ENCODE assay signal across 25 cellular contexts in the genomic region with DNA sequence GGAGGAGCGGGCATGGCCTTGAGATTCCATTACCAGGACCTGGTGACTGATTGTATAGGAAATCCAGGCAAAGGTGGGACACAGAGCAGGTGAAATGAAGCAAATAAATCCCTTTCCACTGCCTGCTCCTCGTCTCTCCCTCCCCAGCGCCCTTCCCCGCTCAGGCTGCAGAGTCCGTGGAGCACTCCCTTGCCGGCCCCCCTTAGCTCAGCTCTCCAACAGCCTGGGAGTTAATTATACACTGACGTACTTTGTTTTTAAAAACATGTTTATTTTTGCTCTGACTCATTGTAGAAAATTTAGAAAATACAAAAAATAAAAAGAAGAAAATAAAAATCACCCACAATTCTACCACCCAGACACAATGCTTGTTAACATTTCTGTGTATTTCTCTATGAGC.
DNase-seq lines count a peak whose midpoint lies in the region; ATAC-seq and TF ChIP-seq lines count a peak whose summit lies in the region.
"Had no signal": no experiment of that assay in that cellular context is flagged by ENCODE, and none has a peak within 500 bp of the region (broad histone marks: within the 10 kb centered on the region; RNA-seq: fewer than 3 reads in every experiment).

No MANE protein-coding gene starts in this region.

- no peak for TF ChIP-seq POLR2A in spleen (IDR thresholded peaks at IDR 0.05)

- 74 to 87% (median 85%) methylated on average over 7 of the region's 7 CpGs for WGBS in spleen, 5 donors

- CTCF ChIA-PET in HEK293 (lab: Yijun Ruan, JAX) (interaction anchor here (0.5 to 1.1 kb wide), 6 partner anchors 18 to 219 kb away, joined by 3 to 5 read pairs (median 3); no protein-coding TSS in a partner anchor), WTC11 (lab: Charles Lee) (interaction anchor here (0.6 to 1.2 kb wide), 3 partner anchors 19 to 120 kb away, joined by 3 to 4 read pairs (median 4); no protein-coding TSS in a partner anchor), HEK293T (lab: Yijun Ruan, JAX) (interaction anchor here (2.0 kb wide), 1 partner anchor 18 kb away, joined by 6 read pairs; no protein-coding TSS in a partner anchor)

- H3K36me3 ChIP-seq in HEK293 (ENCODE audit: control insufficient read depth in 2 of 2, insufficient read depth in 1 of 2, low read length in 2 of 2), result no peaks in the 10 kb centered on the region
- no peaks in the 10 kb centered on the region for H3K36me3 ChIP-seq in SJSA1
- H3K36me3 ChIP-seq in spleen, result no peaks in the 10 kb centered on the region
- H3K36me3 ChIP-seq: esophagus muscularis mucosa, gastroesophageal sphincter had no signal

- no peaks in the 10 kb centered on the region for H3K4me1 ChIP-seq in HEK293 (ENCODE audit: control insufficient read depth, insufficient read depth, low read length)
- H3K4me1 ChIP-seq in SJSA1 (replicated peaks), result peaks cover 22% of the 10 kb centered on the region
- no peaks in the 10 kb centered on the region for H3K4me1 ChIP-seq in spleen
- H3K4me1 ChIP-seq: esophagus muscularis mucosa, gastroesophageal sphincter, parathyroid adenoma had no signal

- no peaks in the 10 kb centered on the region; the same call in 1 of the 2 replicates for H3K27me3 Mint-ChIP-seq in WTC11 (ENCODE audit: low read depth)

- ATAC-seq in WTC11 (no peak), GM21786 (IDR thresholded peaks at IDR 0.05; ENCODE audit: unreplicated experiment) (no peak)
- ATAC-seq: gastroesophageal sphincter; sciatic nerve; stimulated activated naive CD8-positive, alpha-beta T cell treated with anti-CD3 and anti-CD28 coated beads, Interleukin-15, Interleukin-2, amounts not matched to agents 100 U/mL and 50 U/mL, for 24 hours had no signal

- no peak overlapping the region for H3K27ac ChIP-seq in HEK293 (ENCODE audit: extremely low read depth, low read depth, low read length)
- H3K27ac ChIP-seq in SJSA1, result no peak overlapping the region; the same call in 1 of the 2 replicates
- H3K27ac ChIP-seq in spleen, result no peak overlapping the region
- H3K27ac ChIP-seq: esophagus muscularis mucosa, gastroesophageal sphincter, GM23248, parathyroid adenoma had no signal

- intact Hi-C loops in spleen (cut with DNase I; ENCODE audit: low total_unique reads), result no loop called here

- no peaks in the 10 kb centered on the region for H3K36me3 Mint-ChIP-seq in WTC11
- H3K36me3 Mint-ChIP-seq: CD4-positive, CD25-positive, alpha-beta regulatory T cell had no signal

- TF ChIP-seq CTCF in HEK293 (tag by site-specific recombination; IDR thresholded peaks at IDR 0.05) (no peak), fibroblast of villous mesenchyme (IDR thresholded peaks at IDR 0.05; ENCODE audit: insufficient read depth, low read depth, low read length) (no peak), spleen (IDR thresholded peaks at IDR 0.05 in 8 of 11, conservative IDR thresholded peaks at IDR 0.05 in 3 of 11) (no peak), WTC11 (IDR thresholded peaks at IDR 0.05) (no peak)

- H3K9me3 ChIP-seq in HEK293 (ENCODE audit: control insufficient read depth, insufficient read depth, low read depth, low read length), result no peaks in the 10 kb centered on the region
- H3K9me3 ChIP-seq in SJSA1 (replicated peaks), result no peaks in the 10 kb centered on the region
- no peaks in the 10 kb centered on the region for H3K9me3 ChIP-seq in spleen
- H3K9me3 ChIP-seq: esophagus muscularis mucosa, gastroesophageal sphincter had no signal

- DNase-seq in SJSA1 (ENCODE audit: low read depth in 1 of 2, low spot score in 2 of 2), result peak; percentile 81 to 93
- peak; percentile 73 for DNase-seq in fibroblast of villous mesenchyme (ENCODE audit: low read depth)
- peak; percentile 41 for DNase-seq in spleen
- DNase-seq in WTC11 (ENCODE audit: low spot score), result no peak
- no peak for DNase-seq in HEK293T (ENCODE audit: extremely low spot score)
- DNase-seq in GM19238 (ENCODE audit: insufficient read length, low spot score), result no peak
- DNase-seq: activated CD4-positive, alpha-beta T cell treated with anti-CD3 and anti-CD28 coated beads, Interleukin-2, amount 50 U/mL, for 48 hours; activated CD4-positive, CD25-positive, alpha-beta regulatory T cell; activated gamma-delta T cell; CD4-positive, CD25-positive, alpha-beta regulatory T cell; effector memory CD4-positive, alpha-beta T cell; GM23248; hippocampal formation; MV-4-11; NCI-H187; stimulated activated naive CD8-positive, alpha-beta T cell treated with anti-CD3 and anti-CD28 coated beads, Interleukin-15, Interleukin-2, amounts not matched to agents 100 U/mL and 50 U/mL, for 24 hours; T-helper 9 cell; trophoblast cell had no signal

- POLR2A ChIA-PET in HEK293 (lab: Yijun Ruan, JAX) (no interaction called here), WTC11 (lab: Charles Lee) (no interaction called here), HEK293T (lab: Yijun Ruan, JAX) (no interaction called here)

- H3K9me3 Mint-ChIP-seq in WTC11, result no peaks in the 10 kb centered on the region
- H3K9me3 Mint-ChIP-seq: CD4-positive, CD25-positive, alpha-beta regulatory T cell; nephron had no signal

- H3K4me3 Mint-ChIP-seq in WTC11, result no peak overlapping the region
- H3K4me3 Mint-ChIP-seq: CD4-positive, CD25-positive, alpha-beta regulatory T cell; nephron had no signal

- H3K4me3 ChIP-seq in HEK293 (ENCODE audit: low read depth, low read length) (no peak overlapping the region), SJSA1 (no peak overlapping the region), fibroblast of villous mesenchyme (ENCODE audit: low read depth, low read length) (no peak overlapping the region), spleen (no peak overlapping the region)
- H3K4me3 ChIP-seq: esophagus muscularis mucosa, gastroesophageal sphincter, GM23248 had no signal

- H3K4me1 Mint-ChIP-seq in WTC11, result no peaks in the 10 kb centered on the region

- no peak overlapping the region for H3K27ac Mint-ChIP-seq in WTC11
- H3K27ac Mint-ChIP-seq: CD4-positive, CD25-positive, alpha-beta regulatory T cell; nephron had no signal

- H3K27me3 ChIP-seq in SJSA1 (replicated peaks), result no peaks in the 10 kb centered on the region
- peaks cover 0 to 19% (median 0%) of the 10 kb centered on the region in 7 donors for H3K27me3 ChIP-seq in spleen (replicated peaks in 1 of 7)

TF ChIP-seq in HEK293, 187 proteins besides CTCF, POLR2A, EP300 and RAD21 (continues in another document):
- TF ChIP-seq ZNF707 (tag by site-specific recombination; IDR thresholded peaks at IDR 0.05) (no peak), ZNF776 (tag by site-specific recombination; IDR thresholded peaks at IDR 0.05; ENCODE audit: borderline replicate concordance) (no peak), ZNF571 (tag by site-specific recombination; IDR thresholded peaks at IDR 0.05) (no peak), WT1 (tag by site-specific recombination; IDR thresholded peaks at IDR 0.05) (peak; percentile 83), ZNF324 (tag by site-specific recombination; IDR thresholded peaks at IDR 0.05) (no peak), ZNF624 (tag by site-specific recombination; IDR thresholded peaks at IDR 0.05) (no peak), ZNF2 (tag by site-specific recombination; IDR thresholded peaks at IDR 0.05) (no peak), RBAK (tag by site-specific recombination; IDR thresholded peaks at IDR 0.05) (no peak)

TF ChIP-seq in WTC11, 78 proteins besides CTCF, POLR2A, EP300 and RAD21 (continues in another document):
- TF ChIP-seq GTF2I (CRISPR knock-in tag; conservative IDR thresholded peaks at IDR 0.05) (no peak), SP1 (CRISPR knock-in tag; conservative IDR thresholded peaks at IDR 0.05) (no peak), RELA (CRISPR knock-in tag; IDR thresholded peaks at IDR 0.05; ENCODE audit: borderline replicate concordance) (no peak), KAT7 (CRISPR knock-in tag; IDR thresholded peaks at IDR 0.05; ENCODE audit: borderline replicate concordance) (no peak), FOXP1 (CRISPR knock-in tag; IDR thresholded peaks at IDR 0.05; ENCODE audit: borderline replicate concordance) (no peak)
- TF ChIP-seq, protein P1, sequence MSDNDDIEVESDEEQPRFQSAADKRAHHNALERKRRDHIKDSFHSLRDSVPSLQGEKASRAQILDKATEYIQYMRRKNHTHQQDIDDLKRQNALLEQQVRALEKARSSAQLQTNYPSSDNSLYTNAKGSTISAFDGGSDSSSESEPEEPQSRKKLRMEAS (CRISPR knock-in tag; IDR thresholded peaks at IDR 0.05), result no peak
- TF ChIP-seq, protein P2, sequence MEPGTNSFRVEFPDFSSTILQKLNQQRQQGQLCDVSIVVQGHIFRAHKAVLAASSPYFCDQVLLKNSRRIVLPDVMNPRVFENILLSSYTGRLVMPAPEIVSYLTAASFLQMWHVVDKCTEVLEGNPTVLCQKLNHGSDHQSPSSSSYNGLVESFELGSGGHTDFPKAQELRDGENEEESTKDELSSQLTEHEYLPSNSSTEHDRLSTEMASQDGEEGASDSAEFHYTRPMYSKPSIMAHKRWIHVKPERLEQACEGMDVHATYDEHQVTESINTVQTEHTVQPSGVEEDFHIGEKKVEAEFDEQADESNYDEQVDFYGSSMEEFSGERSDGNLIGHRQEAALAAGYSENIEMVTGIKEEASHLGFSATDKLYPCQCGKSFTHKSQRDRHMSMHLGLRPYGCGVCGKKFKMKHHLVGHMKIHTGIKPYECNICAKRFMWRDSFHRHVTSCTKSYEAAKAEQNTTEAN (CRISPR knock-in tag; IDR thresholded peaks at IDR 0.05), result no peak

TF ChIP-seq in HEK293T, 16 proteins besides CTCF, POLR2A, EP300 and RAD21:
- TF ChIP-seq NFRKB (IDR thresholded peaks at IDR 0.05), result no peak
- no peak for TF ChIP-seq TARDBP (IDR thresholded peaks at IDR 0.05)

Comparison
In these comparisons a context has a peak if more than half of its experiments do, and no peak if none do; other contexts are left out.
1. DNase-seq: peak in SJSA1 (2 of 2), fibroblast of villous mesenchyme (single experiment) and spleen (single experiment); none in WTC11 (single experiment), HEK293T (single experiment) and GM19238 (single experiment).